In genomic region chr12:6533653-6534157, GRCh38 we compare ENCODE assay signal across 8 cellular contexts. TPM values are rescaled to one million over a fixed set of nuclear protein-coding genes. Genes with fewer than 3 reads are reported as not detected.
DNase-seq lines count a peak whose midpoint lies in the region; ATAC-seq, FAIRE-seq and TF ChIP-seq lines count a peak whose summit lies in the region.

No MANE protein-coding gene starts in this region.

- H3K9ac ChIP-seq in iPS-18a (ENCODE audit: low read length) = peak overlapping the region; percentile 99

- H3K9me3 ChIP-seq in A549 (no peaks in the 10 kb centered on the region), body of pancreas (no peaks in the 10 kb centered on the region), iPS-18a (ENCODE audit: control insufficient read depth, low read depth, low read length) (no peaks in the 10 kb centered on the region)

- no peak for TF ChIP-seq RAD21 in A549 (conservative IDR thresholded peaks at IDR 0.05 in 1 of 2, IDR thresholded peaks at IDR 0.05 in 1 of 2)

- H3K27me3 ChIP-seq in body of pancreas (no peaks in the 10 kb centered on the region), iPS-18a (ENCODE audit: control insufficient read depth, insufficient read depth, low read length) (no peaks in the 10 kb centered on the region)

- TF ChIP-seq POLR2A in A549 (IDR thresholded peaks at IDR 0.05; ENCODE audit: low read length) = peak; percentile 34
- TF ChIP-seq POLR2A in NB4 (IDR thresholded peaks at IDR 0.05; ENCODE audit: extremely low read depth, insufficient read length) = peak; percentile 25
- no peak for TF ChIP-seq POLR2A in body of pancreas (IDR thresholded peaks at IDR 0.05)

- POLR2A ChIA-PET in A549 (lab: Yijun Ruan, JAX) = interaction anchor here (0.5 to 3.2 kb wide), 35 partner anchors 10 to 318 kb away, joined by 3 to 42 read pairs (median 5); partner anchors contain the start of genes CDCA3, COPS7A, MRPL51 and NCAPD2

- H3K4me2 ChIP-seq in A549 = peak overlapping the region; percentile 87

- intact Hi-C loops in body of pancreas (cut with DNase I) (no loop called here), sciatic nerve (cut with DNase I) (no loop called here)

- H3K4me1 ChIP-seq in A549 (peaks cover 47% of the 10 kb centered on the region), body of pancreas (peaks cover 44% of the 10 kb centered on the region), iPS-18a (ENCODE audit: control insufficient read depth, low read depth, low read length) (peaks cover 18% of the 10 kb centered on the region)

- 1% methylated on average over 14 of the region's 23 CpGs for WGBS in A549 (ENCODE audit: missing lambda C conversion rate)
- 0 to 1% methylated on average over 15 to 23 of the region's 23 CpGs for WGBS in body of pancreas, 2 donors

- DNase-seq in A549 (ENCODE audit: low read depth in 1 of 2, low spot score in 1 of 2) (peak; percentile 68 to 95), NB4 (ENCODE audit: low read depth) (peak; percentile 94), SHP77 treated with DMSO at 0.1 percent for 48 hours (lab: John Stamatoyannopoulos, UW) (peak; percentile 78), body of pancreas (peak; percentile 59 to 69 (median 62)), sciatic nerve (ENCODE audit: low spot score) (peak; percentile 86)

- CTCF ChIA-PET in A549 (lab: Yijun Ruan, JAX) = interaction anchor here (2.1 to 25.9 kb wide), 4 partner anchors 24 to 108 kb away, joined by 9 to 491 read pairs (median 62); partner anchors contain the start of genes IFFO1 and NOP2

- TF ChIP-seq CTCF in A549 (IDR thresholded peaks at IDR 0.05) (no peak), GM12875 (IDR thresholded peaks at IDR 0.05; ENCODE audit: borderline replicate concordance, insufficient read depth, low read depth, low read length) (no peak), NB4 (IDR thresholded peaks at IDR 0.05; ENCODE audit: low read depth, low read length) (no peak), body of pancreas (IDR thresholded peaks at IDR 0.05) (no peak)

- FAIRE-seq in A549 (lab: Jason Lieb, UNC) = no peak

- peaks cover 0 to 34% of the 10 kb centered on the region in 2 donors for H3K36me3 ChIP-seq in body of pancreas (replicated peaks in 1 of 2; ENCODE audit: insufficient read depth in 1 of 2, low read depth in 2 of 2)
- peaks cover 70% of the 10 kb centered on the region for H3K36me3 ChIP-seq in iPS-18a (ENCODE audit: control insufficient read depth, low read depth, low read length)

- TF ChIP-seq EP300 in A549 (IDR thresholded peaks at IDR 0.05) = no peak

- ATAC-seq in A549 (peak; percentile 44 to 57), HG02759 (IDR thresholded peaks at IDR 0.05; ENCODE audit: unreplicated experiment) (peak; percentile 45), body of pancreas (peak; percentile 49), sciatic nerve (peak; percentile 74)

- H3K27ac ChIP-seq in A549 (peak overlapping the region; percentile 97 to 100), body of pancreas (peak overlapping the region; percentile 79 to 95 (median 86)), iPS-18a (ENCODE audit: low read length) (peak overlapping the region; percentile 95)

- H3K4me3 ChIP-seq in A549 (peak overlapping the region; percentile 97), GM12875 (ENCODE audit: low read depth, low read length) (peak overlapping the region; percentile 93), NB4 (ENCODE audit: low read depth, low read length) (peak overlapping the region; percentile 95), body of pancreas (peak overlapping the region; percentile 36 to 91), iPS-18a (ENCODE audit: low read length) (peak overlapping the region; percentile 99)

TF ChIP-seq in A549, 52 proteins besides CTCF, POLR2A, EP300 and RAD21:
- no peak; the same call in 1 of the 2 replicates for TF ChIP-seq EHF (CRISPR knock-in tag; IDR thresholded peaks at IDR 0.05)
- TF ChIP-seq MAX (IDR thresholded peaks at IDR 0.05) = peak; percentile 93; the same call in 1 of the 2 replicates
- peak; percentile 5; the same call in 1 of the 2 replicates for TF ChIP-seq ESRRA (IDR thresholded peaks at IDR 0.05; ENCODE audit: borderline replicate concordance, low read length)
- TF ChIP-seq FOSB (CRISPR knock-in tag; IDR thresholded peaks at IDR 0.05) = no peak
- TF ChIP-seq NFE2L2 (conservative IDR thresholded peaks at IDR 0.05; ENCODE audit: low read length) = no peak
- TF ChIP-seq MYC (IDR thresholded peaks at IDR 0.05; ENCODE audit: borderline replicate concordance, low read length) = peak; percentile 85; the same call in 1 of the 2 replicates
- peak; percentile 38; the same call in 1 of the 2 replicates for TF ChIP-seq HOXB13 (CRISPR knock-in tag; IDR thresholded peaks at IDR 0.05; ENCODE audit: low read depth)
- peak; percentile 90 for TF ChIP-seq E2F6 (IDR thresholded peaks at IDR 0.05; ENCODE audit: borderline replicate concordance, low read depth)
- TF ChIP-seq ATOH8 (CRISPR knock-in tag; IDR thresholded peaks at IDR 0.05; ENCODE audit: low read depth) = no peak
- TF ChIP-seq FOSL2 (IDR thresholded peaks at IDR 0.05) = no peak
- TF ChIP-seq FOSL2 (CRISPR knock-in tag; IDR thresholded peaks at IDR 0.05) = peak; percentile 28; the same call in 1 of the 2 replicates
- 0 out of 2 replicates have a peak, but pooled peaks have one; percentile 8 for TF ChIP-seq GATA3 (IDR thresholded peaks at IDR 0.05; ENCODE audit: borderline replicate concordance)
- no peak for TF ChIP-seq RFX5 (IDR thresholded peaks at IDR 0.05)
- TF ChIP-seq EHMT2 (IDR thresholded peaks at IDR 0.05; ENCODE audit: low read depth) = no peak
- TF ChIP-seq PBX3 (IDR thresholded peaks at IDR 0.05) = no peak; the same call in 1 of the 2 replicates

RNA-seq across cellular contexts. Expression of gene GAPDH, which starts 0.6 kb away (rescaled TPM):
- 10,036 and 10,800 TPM in 2 replicates for polyA plus RNA-seq in A549 (2011; rRNA removed)
- 21,407 and 21,524 TPM in 2 replicates for polyA plus RNA-seq in A549 (2012; cell fraction: cytosol; rRNA removed)
- polyA plus RNA-seq in A549 (2012; cell fraction: nucleus; rRNA removed) = 14,086 and 20,182 TPM in 2 replicates
- polyA plus RNA-seq in A549 (2017; fragmentation: RNase III; extraction: RNeasy Plus Mini Kit Qiagen cat#74134 plus additional on column Dnase treatment) = 6,292 to 6,607 TPM (median 6,463 TPM) in 3 replicates
- polyA minus RNA-seq in A549 (2011; rRNA and poly(A)+ RNA removed) = 13,401 and 18,844 TPM in 2 replicates
- total RNA-seq in body of pancreas = 100 to 1,000 TPM; 311 to 476 TPM
- total RNA-seq in sciatic nerve = 1,200 TPM

RNA-seq across cellular contexts. Expression of gene IFFO1, which starts 22.1 kb away (rescaled TPM):
- 0.74 and 1.0 TPM in 2 replicates for polyA plus RNA-seq in A549 (2011; rRNA removed)
- 0.74 and 1.1 TPM in 2 replicates for polyA plus RNA-seq in A549 (2012; cell fraction: cytosol; rRNA removed)
- polyA plus RNA-seq in A549 (2012; cell fraction: nucleus; rRNA removed) = 3.3 and 3.8 TPM in 2 replicates
- 0.94 to 1.5 TPM (median 1.1 TPM) in 3 replicates for polyA plus RNA-seq in A549 (2017; fragmentation: RNase III; extraction: RNeasy Plus Mini Kit Qiagen cat#74134 plus additional on column Dnase treatment)
- polyA minus RNA-seq in A549 (2011; rRNA and poly(A)+ RNA removed) = 1.2 and 1.3 TPM in 2 replicates
- 10 to 100 TPM; 11.4 to 13.2 TPM for total RNA-seq in body of pancreas
- 38.7 TPM for total RNA-seq in sciatic nerve

RNA-seq across cellular contexts. Expression of gene NOP2, which starts 34.4 kb away (rescaled TPM):
- polyA plus RNA-seq in A549 (2011; rRNA removed) = 162 and 176 TPM in 2 replicates
- polyA plus RNA-seq in A549 (2012; cell fraction: cytosol; rRNA removed) = 82.7 and 85.6 TPM in 2 replicates
- polyA plus RNA-seq in A549 (2012; cell fraction: nucleus; rRNA removed) = 293 and 335 TPM in 2 replicates
- polyA plus RNA-seq in A549 (2017; fragmentation: RNase III; extraction: RNeasy Plus Mini Kit Qiagen cat#74134 plus additional on column Dnase treatment) = 100 to 108 TPM (median 104 TPM) in 3 replicates
- polyA minus RNA-seq in A549 (2011; rRNA and poly(A)+ RNA removed) = 90.2 and 92.1 TPM in 2 replicates
- 10 to 100 TPM; 10.9 to 83.1 TPM for total RNA-seq in body of pancreas
- total RNA-seq in sciatic nerve = 27.6 TPM

RNA-seq across cellular contexts. Expression of gene NCAPD2, which starts 39.8 kb away (rescaled TPM):
- polyA plus RNA-seq in A549 (2011; rRNA removed) (130 and 145 TPM in 2 replicates), A549 (2017; fragmentation: RNase III; extraction: RNeasy Plus Mini Kit Qiagen cat#74134 plus additional on column Dnase treatment) (76.1 to 82.0 TPM (median 77.3 TPM) in 3 replicates)
- polyA plus RNA-seq in A549 (2012; cell fraction: cytosol; rRNA removed) = 86.9 and 90.0 TPM in 2 replicates
- polyA plus RNA-seq in A549 (2012; cell fraction: nucleus; rRNA removed) = 124 and 125 TPM in 2 replicates
- 163 and 187 TPM in 2 replicates for polyA minus RNA-seq in A549 (2011; rRNA and poly(A)+ RNA removed)
- total RNA-seq in body of pancreas (10 to 100 TPM in 1 of 2 donors, 1 to 10 TPM in 1; 9.3 to 46.1 TPM), sciatic nerve (21.3 TPM)

RNA-seq across cellular contexts. Expression of gene MRPL51, which starts 40.6 kb away (rescaled TPM):
- polyA plus RNA-seq in A549 (2011; rRNA removed) = 181 and 337 TPM in 2 replicates
- 198 and 262 TPM in 2 replicates for polyA plus RNA-seq in A549 (2012; cell fraction: cytosol; rRNA removed)
- polyA plus RNA-seq in A549 (2012; cell fraction: nucleus; rRNA removed) = 65.6 and 118 TPM in 2 replicates
- 260 to 272 TPM (median 265 TPM) in 3 replicates for polyA plus RNA-seq in A549 (2017; fragmentation: RNase III; extraction: RNeasy Plus Mini Kit Qiagen cat#74134 plus additional on column Dnase treatment)
- polyA minus RNA-seq in A549 (2011; rRNA and poly(A)+ RNA removed) = 33.9 and 50.6 TPM in 2 replicates
- total RNA-seq in body of pancreas = 10 to 100 TPM; 23.6 to 25.1 TPM
- 117 TPM for total RNA-seq in sciatic nerve

Comparison
In these comparisons a context has a peak if more than half of its experiments do, and no peak if none do; other contexts are left out.
1. Peak in every context shown above with its lines: DNase-seq, ATAC-seq, H3K4me3 ChIP-seq and H3K27ac ChIP-seq.
2. POLR2A ChIP-seq: peak in A549 (single experiment) and NB4 (single experiment); none in body of pancreas (0 of 3).